ENCODE assay signal across 3 cellular contexts in the genomic region with DNA sequence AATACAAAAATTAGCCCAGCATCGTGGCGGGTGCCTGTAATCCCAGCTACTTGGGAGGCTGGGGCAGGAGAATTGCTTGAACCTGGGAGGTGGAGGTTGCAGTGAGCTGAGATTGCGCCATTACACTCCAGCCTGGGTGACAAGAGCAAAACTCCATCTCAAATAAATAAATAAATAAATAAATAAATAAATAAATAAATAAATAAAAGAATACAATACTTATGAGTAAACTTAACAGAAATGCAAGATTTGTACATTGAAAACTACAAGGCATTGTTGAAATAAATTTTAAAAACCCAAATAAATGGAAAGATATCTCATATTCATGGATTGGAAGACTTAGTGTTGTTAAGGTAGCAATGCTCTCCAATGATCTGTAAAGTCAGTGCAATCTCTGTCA. TPM values are rescaled to one million over a fixed set of nuclear protein-coding genes. Genes with fewer than 3 reads are reported as not detected.
"Had no signal": no experiment of that assay in that cellular context is flagged by ENCODE, and none has a peak within 500 bp of the region (broad histone marks: within the 10 kb centered on the region; RNA-seq: fewer than 3 reads in every experiment).

No MANE protein-coding gene starts in this region.

RNA-seq across cellular contexts. Expression of a gene that starts 39.4 kb away (rescaled TPM):
- polyA plus RNA-seq: GM23248, GM23338, H1 had no signal
